ENCODE assay signal across 1 cellular context in genomic region chr10:49941447-49942338, GRCh38.
TF ChIP-seq lines count a peak whose summit lies in the region.
"Not testable (repeated sequence)": the region's sequence is repeated elsewhere in the genome, so short reads cannot be mapped to it uniquely, and the experiment has no call there.

Gene PARG (minus strand): TSS chr10:49942027. CDS start chr10:49941725, 302 bp downstream.
Gene TIMM23B (plus strand): TSS chr10:49942053. CDS start chr10:49942195, 142 bp downstream.

TF ChIP-seq in HepG2, 621 proteins besides CTCF, POLR2A, EP300 and RAD21 (continued from another document and continues in another):
- peak; percentile 40; the same call in 1 of the 2 replicates for TF ChIP-seq BCL3 (CRISPR knock-in tag; IDR thresholded peaks at IDR 0.05)
- TF ChIP-seq ZNF800 (CRISPR knock-in tag; IDR thresholded peaks at IDR 0.05) = 0 out of 2 replicates have a peak, but pooled peaks have one; percentile 62
- peak; percentile 11; the same call in 1 of the 2 replicates for TF ChIP-seq CBX5 (CRISPR knock-in tag; IDR thresholded peaks at IDR 0.05; ENCODE audit: borderline replicate concordance)
- peak; percentile 87; the same call in 1 of the 2 replicates for TF ChIP-seq ZNF784 (CRISPR knock-in tag; IDR thresholded peaks at IDR 0.05; ENCODE audit: borderline replicate concordance)
- TF ChIP-seq HNRNPL (IDR thresholded peaks at IDR 0.05; ENCODE audit: low read depth, low read length) = 0 out of 2 replicates have a peak, but pooled peaks have one; percentile 18
- peak; percentile 82 for TF ChIP-seq ETV5 (CRISPR knock-in tag; IDR thresholded peaks at IDR 0.05; ENCODE audit: borderline replicate concordance)
- TF ChIP-seq STAT5B (CRISPR knock-in tag; IDR thresholded peaks at IDR 0.05) = peak; percentile 13; the same call in 1 of the 2 replicates
- TF ChIP-seq MAZ (IDR thresholded peaks at IDR 0.05; ENCODE audit: borderline replicate concordance, low read depth, low read length); ATF7 (IDR thresholded peaks at IDR 0.05): not testable (repeated sequence)
- peak; percentile 67; the same call in 1 of the 2 replicates for TF ChIP-seq MAZ (CRISPR knock-in tag; IDR thresholded peaks at IDR 0.05; ENCODE audit: low read depth)
- 0 out of 2 replicates have a peak, but pooled peaks have one; percentile 45 for TF ChIP-seq GTF3A (CRISPR knock-in tag; conservative IDR thresholded peaks at IDR 0.05)
- TF ChIP-seq ATF7 (CRISPR knock-in tag; IDR thresholded peaks at IDR 0.05) = 0 out of 2 replicates have a peak, but pooled peaks have one; percentile 51
- 0 out of 2 replicates have a peak, but pooled peaks have one; percentile 53 for TF ChIP-seq TBP (CRISPR knock-in tag; IDR thresholded peaks at IDR 0.05)
- TF ChIP-seq ZNF564 (CRISPR knock-in tag; IDR thresholded peaks at IDR 0.05) = peak; percentile 66; the same call in 1 of the 2 replicates
- TF ChIP-seq TOPORS (CRISPR knock-in tag; IDR thresholded peaks at IDR 0.05) = peak; percentile 68; the same call in 1 of the 2 replicates
- peak; percentile 46 for TF ChIP-seq PHF21A (CRISPR knock-in tag; IDR thresholded peaks at IDR 0.05)
- TF ChIP-seq ZNF503 (CRISPR knock-in tag; IDR thresholded peaks at IDR 0.05) = peak; percentile 57; the same call in 1 of the 2 replicates
- peak; percentile 19 for TF ChIP-seq AGO2 (optimal IDR thresholded peaks at IDR 0.05; ENCODE audit: low read depth, low read length)
- TF ChIP-seq ZNF317 (CRISPR knock-in tag; IDR thresholded peaks at IDR 0.05) = 0 out of 2 replicates have a peak, but pooled peaks have one; percentile 31
- TF ChIP-seq HOXD1 (CRISPR knock-in tag; IDR thresholded peaks at IDR 0.05) = peak; percentile 54
- peak; percentile 50; the same call in 1 of the 2 replicates for TF ChIP-seq MTA1 (CRISPR knock-in tag; IDR thresholded peaks at IDR 0.05; ENCODE audit: borderline replicate concordance)
- TF ChIP-seq REL (CRISPR knock-in tag; conservative IDR thresholded peaks at IDR 0.05) = 0 out of 2 replicates have a peak, but pooled peaks have one; percentile 48
- TF ChIP-seq ZFP90 (CRISPR knock-in tag; IDR thresholded peaks at IDR 0.05; ENCODE audit: borderline replicate concordance) = peak; percentile 84
- peak; percentile 75; the same call in 1 of the 2 replicates for TF ChIP-seq HMGXB3 (CRISPR knock-in tag; IDR thresholded peaks at IDR 0.05; ENCODE audit: borderline replicate concordance)
- TF ChIP-seq HDAC2 (CRISPR knock-in tag; IDR thresholded peaks at IDR 0.05) = peak; percentile 68
- TF ChIP-seq ZNF451 (CRISPR knock-in tag; IDR thresholded peaks at IDR 0.05) = peak; percentile 63; the same call in 1 of the 2 replicates
- 0 out of 2 replicates have a peak, but pooled peaks have one; percentile 28 for TF ChIP-seq ZNF431 (CRISPR knock-in tag; IDR thresholded peaks at IDR 0.05; ENCODE audit: borderline replicate concordance, low read depth)
- TF ChIP-seq HDAC1 (CRISPR knock-in tag; IDR thresholded peaks at IDR 0.05) = peak; percentile 99
- TF ChIP-seq ZNF143 (CRISPR knock-in tag; IDR thresholded peaks at IDR 0.05) = peak; percentile 53
- peak; percentile 55 for TF ChIP-seq ARNT2 (CRISPR knock-in tag; IDR thresholded peaks at IDR 0.05; ENCODE audit: low read depth)
- 0 out of 2 replicates have a peak, but pooled peaks have one; percentile 35 for TF ChIP-seq MIXL1 (CRISPR knock-in tag; IDR thresholded peaks at IDR 0.05)
- 0 out of 2 replicates have a peak, but pooled peaks have one; percentile 43 for TF ChIP-seq SAFB2 (CRISPR knock-in tag; IDR thresholded peaks at IDR 0.05; ENCODE audit: borderline replicate concordance, low read depth)
- TF ChIP-seq KDM3A (CRISPR knock-in tag; IDR thresholded peaks at IDR 0.05; ENCODE audit: low read depth) = 0 out of 2 replicates have a peak, but pooled peaks have one; percentile 35
- peak; percentile 74 for TF ChIP-seq TEAD3 (CRISPR knock-in tag; optimal IDR thresholded peaks at IDR 0.05; ENCODE audit: borderline replicate concordance)
- TF ChIP-seq MYPOP (CRISPR knock-in tag; IDR thresholded peaks at IDR 0.05) = peak; percentile 61; the same call in 1 of the 2 replicates
- TF ChIP-seq ZNF33B (CRISPR knock-in tag; IDR thresholded peaks at IDR 0.05) = peak; percentile 35; the same call in 1 of the 2 replicates
- TF ChIP-seq TSC22D2 (CRISPR knock-in tag; IDR thresholded peaks at IDR 0.05; ENCODE audit: borderline replicate concordance) = peak; percentile 47; the same call in 1 of the 2 replicates
- peak; percentile 59; the same call in 1 of the 2 replicates for TF ChIP-seq ZNF747 (CRISPR knock-in tag; IDR thresholded peaks at IDR 0.05; ENCODE audit: borderline replicate concordance)
- peak; percentile 72 for TF ChIP-seq UBTF (CRISPR knock-in tag; IDR thresholded peaks at IDR 0.05)
- peak; percentile 47; the same call in 1 of the 2 replicates for TF ChIP-seq MIER3 (CRISPR knock-in tag; IDR thresholded peaks at IDR 0.05; ENCODE audit: borderline replicate concordance)
